21 cellular contexts compared by ENCODE assay signal in genomic region chr16:79562166-79562823, GRCh38. TPM values are rescaled to one million over a fixed set of nuclear protein-coding genes. Genes with fewer than 3 reads are reported as not detected.
DNase-seq lines count a peak whose midpoint lies in the region; ATAC-seq, FAIRE-seq and TF ChIP-seq lines count a peak whose summit lies in the region.
"Had no signal": no experiment of that assay in that cellular context is flagged by ENCODE, and none has a peak within 500 bp of the region (broad histone marks: within the 10 kb centered on the region; RNA-seq: fewer than 3 reads in every experiment).

No MANE protein-coding gene starts in this region.

- H3K4me1 Mint-ChIP-seq in osteocyte (ENCODE audit: unreplicated experiment) = no peaks in the 10 kb centered on the region
- H3K4me1 Mint-ChIP-seq: IgD-negative memory B cell had no signal

- FAIRE-seq in HTR-8/SVneo (lab: Jason Lieb, UNC) = peak; percentile 26
- FAIRE-seq: GM12892, RCC 7860 had no signal

- no peak overlapping the region for H3K4me3 Mint-ChIP-seq in osteocyte (ENCODE audit: unreplicated experiment)
- H3K4me3 Mint-ChIP-seq: CD4-positive, alpha-beta T cell; IgD-negative memory B cell had no signal

- no peaks in the 10 kb centered on the region for H3K36me3 Mint-ChIP-seq in osteocyte (ENCODE audit: unreplicated experiment)
- H3K36me3 Mint-ChIP-seq: IgD-negative memory B cell had no signal

- H3K27ac Mint-ChIP-seq in osteocyte (ENCODE audit: unreplicated experiment) = no peak overlapping the region
- H3K27ac Mint-ChIP-seq: CD4-positive, alpha-beta T cell; IgD-negative memory B cell had no signal

- no peaks in the 10 kb centered on the region for H3K9me3 Mint-ChIP-seq in osteocyte (ENCODE audit: unreplicated experiment)
- H3K9me3 Mint-ChIP-seq: CD4-positive, alpha-beta T cell had no signal

- no peak for ATAC-seq in HG03439 (IDR thresholded peaks at IDR 0.05; ENCODE audit: unreplicated experiment)

- H3K27me3 Mint-ChIP-seq in osteocyte (ENCODE audit: unreplicated experiment) = peaks cover 21% of the 10 kb centered on the region
- H3K27me3 Mint-ChIP-seq: CD4-positive, alpha-beta T cell had no signal

- DNase-seq in Ammon's horn (ENCODE audit: low spot score) = peak; percentile 21
- no peak for DNase-seq in HTR-8/SVneo (ENCODE audit: insufficient read length, low spot score)
- peak; percentile 89 for DNase-seq in foreskin melanocyte
- DNase-seq in pons (ENCODE audit: low spot score) = peak; percentile 66
- no peak for DNase-seq in osteocyte (ENCODE audit: extremely low spot score, unreplicated experiment)
- DNase-seq in SW 1271 (lab: John Stamatoyannopoulos, UW) = no peak
- DNase-seq: Caco-2; CD4-positive, alpha-beta T cell; DMS 273 treated with DMSO at 0.1 percent for 48 hours; DND-41; H7; Kasumi-1; NCI-H187; NCI-H446; NCI-H526; OCI-M1 had no signal

- TF ChIP-seq CTCF in osteocyte (IDR thresholded peaks at IDR 0.05) = no peak

RNA-seq across cellular contexts. Expression of gene MAF, which starts 38.2 kb away (rescaled TPM):
- 63.6 and 70.3 TPM in 2 replicates for total RNA-seq in osteocyte
- total RNA-seq: HT-29 had no signal

Comparison
In these comparisons a context has a peak if more than half of its experiments do, and no peak if none do; other contexts are left out.
1. DNase-seq: peak in Ammon's horn (single experiment), foreskin melanocyte (single experiment) and pons (single experiment); none in HTR-8/SVneo (single experiment), osteocyte (single experiment) and SW 1271 (0 of 2).